In genomic region chr5:17431272-17432050, GRCh38 we compare ENCODE assay signal across 20 cellular contexts.
"Had no signal": no experiment of that assay in that cellular context is flagged by ENCODE, and none has a peak within 500 bp of the region (broad histone marks: within the 10 kb centered on the region; RNA-seq: fewer than 3 reads in every experiment).

No MANE protein-coding gene starts in this region.

- H3K27me3 ChIP-seq: gastrocnemius medialis, heart right ventricle, pancreas, suprapubic skin, thyroid gland had no signal

- H3K36me3 ChIP-seq: esophagus muscularis mucosa, gastrocnemius medialis, heart right ventricle, pancreas, suprapubic skin, thyroid gland had no signal

- ATAC-seq: effector memory CD8-positive, alpha-beta T cell; gastrocnemius medialis; heart right ventricle; left lobe of liver; natural killer cell; pancreas; right cardiac atrium; stimulated activated effector memory CD8-positive, alpha-beta T cell treated with anti-CD3 and anti-CD28 coated beads, Interleukin-12 subunit alpha, Interleukin-12 subunit beta, amount 100 ng/mL, for 72 hours; stimulated activated naive CD8-positive, alpha-beta T cell treated with anti-CD3 and anti-CD28 coated beads, Interleukin-15, Interleukin-2, amounts not matched to agents 100 U/mL and 50 U/mL, for 24 hours had no signal

- FAIRE-seq: islet of Langerhans, pancreas, urothelium cell line had no signal

- DNase-seq: effector memory CD8-positive, alpha-beta T cell; gastrocnemius medialis; heart right ventricle; hypothalamus; kidney glomerular epithelial cell; natural killer cell; occipital lobe; pancreas; right cardiac atrium; stimulated activated CD4-positive, alpha-beta T cell treated with anti-CD3 and anti-CD28 coated beads, Interleukin-2, amount 100 ng/mL, for 48 hours; stimulated activated CD8-positive, alpha-beta memory T cell treated with anti-CD3 and anti-CD28 coated beads, Interleukin-4, amount 100 ng/mL, for 48 hours; stimulated activated naive CD8-positive, alpha-beta T cell treated with anti-CD3 and anti-CD28 coated beads, Interleukin-15, Interleukin-2, amounts not matched to agents 100 U/mL and 50 U/mL, for 24 hours; thyroid gland had no signal

- H3K4me3 ChIP-seq: esophagus muscularis mucosa, gastrocnemius medialis, heart right ventricle, pancreas, smooth muscle cell, suprapubic skin, thyroid gland had no signal
